14 cellular contexts compared by ENCODE assay signal in the genomic region with DNA sequence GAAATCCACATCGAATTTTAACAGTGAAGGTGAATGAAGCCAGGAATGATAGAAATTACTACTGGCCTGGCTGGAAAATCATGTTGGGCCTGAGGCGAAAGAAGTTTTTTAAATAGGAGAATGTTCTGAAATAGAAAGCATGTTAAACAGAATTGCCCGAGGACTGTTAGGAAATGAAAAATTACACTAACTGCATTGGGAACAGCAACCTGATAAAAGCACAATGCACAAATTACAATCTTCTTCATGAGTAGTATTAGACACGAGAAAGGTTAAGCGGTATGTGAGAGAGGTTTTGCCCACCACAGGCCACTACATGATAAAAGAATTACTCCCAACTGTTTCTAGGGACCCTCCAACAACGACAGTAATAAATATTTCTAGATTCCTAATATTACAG. TPM values are rescaled to one million over a fixed set of nuclear protein-coding genes. Genes with fewer than 3 reads are reported as not detected.
A peak's percentile ranks its signal among the peaks of the same experiment; 100 is the strongest.
DNase-seq lines count a peak whose midpoint lies in the region; ATAC-seq and TF ChIP-seq lines count a peak whose summit lies in the region.
"Had no signal": no experiment of that assay in that cellular context is flagged by ENCODE, and none has a peak within 500 bp of the region (broad histone marks: within the 10 kb centered on the region; RNA-seq: fewer than 3 reads in every experiment).

No MANE protein-coding gene starts in this region.

- H3K9me3 ChIP-seq in Panc1 (ENCODE audit: control insufficient read depth, insufficient read depth, low read depth, low read length) (no peaks in the 10 kb centered on the region), WERI-Rb-1 (ENCODE audit: severe bottlenecking) (no peaks in the 10 kb centered on the region)

- intact Hi-C loops in Panc1 (cut with micrococcal nuclease; ENCODE audit: unreplicated experiment) = no loop called here

- H3K27ac ChIP-seq in ACC112 (ENCODE audit: low read depth, low read length) (peak overlapping the region; percentile 97), Panc1 (ENCODE audit: low read length) (peak overlapping the region; percentile 81), epithelial cell of prostate (peak overlapping the region; percentile 94), WERI-Rb-1 (no peak overlapping the region)

- peak overlapping the region; percentile 98 for H3K27ac Mint-ChIP-seq in osteocyte (ENCODE audit: unreplicated experiment)
- H3K27ac Mint-ChIP-seq in activated CD8-positive, alpha-beta memory T cell treated with anti-CD3 and anti-CD28 coated beads, Interleukin-2, amount 10 ng/mL, durations not matched to agents 7 days and 5 days = no peak overlapping the region
- H3K27ac Mint-ChIP-seq: WTC11 had no signal

- no peak for TF ChIP-seq CTCF in Panc1 (IDR thresholded peaks at IDR 0.05)
- no peak for TF ChIP-seq CTCF in osteocyte (IDR thresholded peaks at IDR 0.05)
- TF ChIP-seq CTCF in WERI-Rb-1 (IDR thresholded peaks at IDR 0.05; ENCODE audit: low read depth, low read length) = no peak

- DNase-seq in Panc1 (ENCODE audit: low read depth, low spot score) = no peak
- no peak for DNase-seq in epithelial cell of prostate (ENCODE audit: low read depth, low spot score)
- no peak for DNase-seq in osteocyte (ENCODE audit: extremely low spot score, unreplicated experiment)
- DNase-seq in WERI-Rb-1 = no peak
- DNase-seq in HCEC 1CT = no peak
- no peak for DNase-seq in activated CD8-positive, alpha-beta memory T cell treated with anti-CD3 and anti-CD28 coated beads, Interleukin-2, amount 10 ng/mL, durations not matched to agents 7 days and 5 days
- DNase-seq: activated T-cell treated with anti-CD3 and anti-CD28 coated beads for 4 hours, DND-41, NCI-H1694, NCI-H526 treated with DMSO at 0.1 percent for 48 hours, SHP77 treated with DMSO at 0.1 percent for 48 hours had no signal

- peaks cover 10% of the 10 kb centered on the region for H3K36me3 ChIP-seq in ACC112 (ENCODE audit: insufficient read depth, low read length)
- no peaks in the 10 kb centered on the region for H3K36me3 ChIP-seq in Panc1 (ENCODE audit: control insufficient read depth, insufficient read depth, low read length)
- no peaks in the 10 kb centered on the region for H3K36me3 ChIP-seq in WERI-Rb-1

- in situ Hi-C loops in Panc1 (cut with HindIII; ENCODE audit: low pct_unique_long_range_greater_than_20kb, low sequenced_read_pairs) = no loop called here

- peak overlapping the region; percentile 55 for H3K4me3 ChIP-seq in ACC112 (ENCODE audit: low read depth, low read length)
- peak overlapping the region in 1 of 2 experiments; percentile 25; a peak in 2 of 4 replicates for H3K4me3 ChIP-seq in Panc1 (ENCODE audit: low read depth in 2 of 2, low read length in 2 of 2)
- no peak overlapping the region for H3K4me3 ChIP-seq in WERI-Rb-1 (ENCODE audit: low read depth, low read length)

- BruUV-seq in Panc1 (replicated peaks; lab: Mats Ljungman, UMichigan) = no TSS peak

- no peaks in the 10 kb centered on the region for H3K27me3 Mint-ChIP-seq in osteocyte (ENCODE audit: unreplicated experiment)
- H3K27me3 Mint-ChIP-seq in activated CD8-positive, alpha-beta memory T cell treated with anti-CD3 and anti-CD28 coated beads, Interleukin-2, amount 10 ng/mL, durations not matched to agents 7 days and 5 days = no peaks in the 10 kb centered on the region

- peaks cover 2% of the 10 kb centered on the region for H3K36me3 Mint-ChIP-seq in osteocyte (ENCODE audit: unreplicated experiment)
- peaks cover 8% of the 10 kb centered on the region for H3K36me3 Mint-ChIP-seq in activated CD8-positive, alpha-beta memory T cell treated with anti-CD3 and anti-CD28 coated beads, Interleukin-2, amount 10 ng/mL, durations not matched to agents 7 days and 5 days
- H3K36me3 Mint-ChIP-seq: WTC11 had no signal

- peak overlapping the region; percentile 60 for H3K4me3 Mint-ChIP-seq in osteocyte (ENCODE audit: unreplicated experiment)
- H3K4me3 Mint-ChIP-seq in activated CD8-positive, alpha-beta memory T cell treated with anti-CD3 and anti-CD28 coated beads, Interleukin-2, amount 10 ng/mL, durations not matched to agents 7 days and 5 days = no peak overlapping the region
- H3K4me3 Mint-ChIP-seq: WTC11 had no signal

- H3K4me1 ChIP-seq in ACC112 (ENCODE audit: control insufficient read depth, insufficient read depth, low read length, unreplicated experiment) = peaks cover 53% of the 10 kb centered on the region
- H3K4me1 ChIP-seq in Panc1 (ENCODE audit: control insufficient read depth, insufficient read depth, low read length) = peaks cover 16% of the 10 kb centered on the region

- CTCF ChIA-PET in Panc1 (lab: Charles Lee) = no interaction called here
- CTCF ChIA-PET in activated CD8-positive, alpha-beta memory T cell treated with anti-CD3 and anti-CD28 coated beads, Interleukin-2, amount 10 ng/mL, durations not matched to agents 7 days and 5 days (lab: Charles Lee) = no interaction called here

- peaks cover 60% of the 10 kb centered on the region for H3K79me2 ChIP-seq in ACC112 (ENCODE audit: control insufficient read depth, insufficient read depth, low read length, unreplicated experiment)

- ATAC-seq in Panc1 = no peak
- no peak for ATAC-seq in HG03432 (IDR thresholded peaks at IDR 0.05; ENCODE audit: unreplicated experiment)
- ATAC-seq in activated CD8-positive, alpha-beta memory T cell treated with anti-CD3 and anti-CD28 coated beads, Interleukin-2, amount 10 ng/mL, durations not matched to agents 7 days and 5 days = no peak
- ATAC-seq: WTC11 had no signal

- POLR2A ChIA-PET in Panc1 (lab: Charles Lee) = no interaction called here

- no peak overlapping the region for H2AFZ ChIP-seq in ACC112 (ENCODE audit: low read length, unreplicated experiment)

- peaks cover 59% of the 10 kb centered on the region for H3K4me1 Mint-ChIP-seq in osteocyte (ENCODE audit: unreplicated experiment)
- H3K4me1 Mint-ChIP-seq in activated CD8-positive, alpha-beta memory T cell treated with anti-CD3 and anti-CD28 coated beads, Interleukin-2, amount 10 ng/mL, durations not matched to agents 7 days and 5 days = no peaks in the 10 kb centered on the region

- H3K27me3 ChIP-seq in ACC112 (ENCODE audit: insufficient read depth, low read length) = no peaks in the 10 kb centered on the region
- H3K27me3 ChIP-seq in Panc1 (ENCODE audit: control insufficient read depth, insufficient read depth, low read length) = no peaks in the 10 kb centered on the region
- H3K27me3 ChIP-seq in WERI-Rb-1 (ENCODE audit: insufficient read depth, low read depth, severe bottlenecking) = no peaks in the 10 kb centered on the region

- H3K9me3 Mint-ChIP-seq in osteocyte (ENCODE audit: unreplicated experiment) = no peaks in the 10 kb centered on the region
- no peaks in the 10 kb centered on the region for H3K9me3 Mint-ChIP-seq in activated CD8-positive, alpha-beta memory T cell treated with anti-CD3 and anti-CD28 coated beads, Interleukin-2, amount 10 ng/mL, durations not matched to agents 7 days and 5 days (ENCODE audit: low read depth)

RNA-seq across cellular contexts. Expression of gene GBE1, which starts 18.9 kb away (rescaled TPM):
- 30.4 TPM for total RNA-seq in Panc1 (2021; ENCODE audit: unreplicated experiment)
- 12.3 TPM for polyA plus RNA-seq in Panc1 (2012; ENCODE audit: insufficient read length)
- 39.2 and 39.8 TPM in 2 replicates for total RNA-seq in osteocyte
- total RNA-seq in activated CD8-positive, alpha-beta memory T cell treated with anti-CD3 and anti-CD28 coated beads, Interleukin-2, amount 10 ng/mL, durations not matched to agents 7 days and 5 days = 10 to 100 TPM; 18.0 to 21.4 TPM
